In genomic region chr1:161987872-161988271, GRCh38 we compare ENCODE assay signal across 28 cellular contexts. TPM values are rescaled to one million over a fixed set of nuclear protein-coding genes. Genes with fewer than 3 reads are reported as not detected.
"Had no signal": no experiment of that assay in that cellular context is flagged by ENCODE, and none has a peak within 500 bp of the region (broad histone marks: within the 10 kb centered on the region; RNA-seq: fewer than 3 reads in every experiment).

No MANE protein-coding gene starts in this region.

- DNase-seq: activated B cell treated with CpG ODN at 0.5 μM for 24 hours; activated CD4-positive, alpha-beta T cell treated with anti-CD3 and anti-CD28 coated beads for 48 hours; activated CD4-positive, alpha-beta T cell treated with anti-CD3 and anti-CD28 coated beads, Interleukin-2, amount 50 U/mL, for 1 hour; activated CD4-positive, alpha-beta T cell treated with anti-CD3 and anti-CD28 coated beads, Interleukin-2, amount 50 U/mL, for 48 hours; activated CD8-positive, alpha-beta memory T cell treated with anti-CD3 and anti-CD28 coated beads for 24 hours; activated CD8-positive, alpha-beta T cell treated with anti-CD3 and anti-CD28 coated beads for 36 hours; activated effector memory CD4-positive, alpha-beta T cell treated with Interleukin-2 at 50 U/mL for 16 hours; activated gamma-delta T cell treated with Interleukin-2 at 50 U/mL for 16 hours; activated naive CD4-positive, alpha-beta T cell treated with anti-CD3 and anti-CD28 coated beads, Interleukin-2, amount 50 U/mL, for 16 hours; activated naive CD4-positive, alpha-beta T cell treated with Interleukin-2 at 50 U/mL for 16 hours; activated T-cell treated with anti-CD3 and anti-CD28 coated beads, Interleukin-2, amount 50 U/mL, for 4 hours; amniotic stem cell; anterior cingulate cortex; brain microvascular endothelial cell; cortex of kidney; effector CD8-positive, alpha-beta T cell; esophagus squamous epithelium; T-helper 1 cell; T-helper 17 cell; T1000; WERI-Rb-1 had no signal

- ATAC-seq: activated CD4-positive, CD25-positive, alpha-beta regulatory T cell treated with anti-CD3 and anti-CD28 coated beads, Interleukin-2, amount 50 U/mL, for 24 hours; activated CD8-positive, alpha-beta T cell treated with anti-CD3 and anti-CD28 coated beads for 36 hours; activated T-cell treated with anti-CD3 and anti-CD28 coated beads, Interleukin-2, amount 50 U/mL, for 4 hours; activated T-helper 17 cell treated with anti-CD3 and anti-CD28 coated beads, Interleukin-2, amount 50 U/mL, for 72 hours; T-helper 17 cell had no signal

- H3K36me3 ChIP-seq: brain microvascular endothelial cell, esophagus squamous epithelium, WERI-Rb-1 had no signal

- H3K27me3 ChIP-seq: brain microvascular endothelial cell had no signal

- H3K27ac ChIP-seq: brain microvascular endothelial cell, epithelial cell of prostate, esophagus squamous epithelium, WERI-Rb-1 had no signal

- H3K27me3 Mint-ChIP-seq: activated naive CD8-positive, alpha-beta T cell had no signal

- H3K4me1 Mint-ChIP-seq: activated B cell treated with CpG ODN at 0.5 μM for 24 hours; activated T-helper 17 cell treated with anti-CD3 and anti-CD28 coated beads, Interleukin-2, amount 50 U/mL, for 72 hours; central memory CD8-positive, alpha-beta T cell; T-helper 17 cell had no signal

- H3K4me1 ChIP-seq: esophagus squamous epithelium had no signal

- H3K4me3 Mint-ChIP-seq: activated B cell treated with CpG ODN at 0.5 μM for 24 hours; activated CD8-positive, alpha-beta T cell treated with anti-CD3 and anti-CD28 coated beads for 36 hours; activated naive CD8-positive, alpha-beta T cell; activated T-cell treated with anti-CD3 and anti-CD28 coated beads, Interleukin-2, amount 50 U/mL, for 4 hours; activated T-helper 17 cell treated with anti-CD3 and anti-CD28 coated beads, Interleukin-2, amount 50 U/mL, for 72 hours; central memory CD8-positive, alpha-beta T cell; T-helper 17 cell; T-helper 2 cell treated with Interferon-gamma antibody and Interleukin-4, amounts not matched to agents 5 μg/mL and 100 μg/mL, for 36 hours had no signal

- H3K36me3 Mint-ChIP-seq: activated naive CD8-positive, alpha-beta T cell had no signal

- H3K27ac Mint-ChIP-seq: activated B cell treated with CpG ODN at 0.5 μM for 24 hours; activated CD8-positive, alpha-beta T cell treated with anti-CD3 and anti-CD28 coated beads for 36 hours; activated naive CD8-positive, alpha-beta T cell; activated T-helper 17 cell treated with anti-CD3 and anti-CD28 coated beads, Interleukin-2, amount 50 U/mL, for 72 hours; T-helper 17 cell; T-helper 2 cell treated with Interferon-gamma antibody and Interleukin-4, amounts not matched to agents 5 μg/mL and 100 μg/mL, for 36 hours had no signal

- H3K4me3 ChIP-seq: esophagus squamous epithelium had no signal

RNA-seq across cellular contexts. Expression of gene OLFML2B, which starts 35.8 kb away (rescaled TPM):
- total RNA-seq: activated B cell treated with CpG ODN at 0.5 μM for 24 hours; activated CD8-positive, alpha-beta T cell treated with anti-CD3 and anti-CD28 coated beads for 36 hours; activated T-helper 17 cell treated with anti-CD3 and anti-CD28 coated beads, Interleukin-2, amount 50 U/mL, for 72 hours; bronchial epithelial cell; T-helper 17 cell had no signal
